ENCODE assay signal across 26 cellular contexts in the genomic region with DNA sequence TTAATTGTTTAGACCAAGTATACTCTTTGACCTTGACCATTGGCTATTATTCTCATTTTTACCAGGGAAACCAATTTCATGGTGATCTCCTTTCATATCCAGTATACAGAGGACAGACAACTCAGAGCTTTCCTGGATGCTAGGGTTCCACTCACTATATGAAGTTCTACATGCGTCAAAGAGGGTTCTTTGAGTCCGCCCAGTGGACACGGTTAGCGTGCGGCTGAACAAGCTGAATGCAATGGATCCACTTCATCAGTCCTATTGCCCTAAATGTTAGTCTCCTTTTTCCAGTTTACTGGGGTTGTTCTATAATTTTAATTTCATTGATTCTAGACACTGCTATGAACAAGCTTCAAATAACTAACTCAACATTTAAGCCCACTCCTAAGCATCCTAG.
"Had no signal": no experiment of that assay in that cellular context is flagged by ENCODE, and none has a peak within 500 bp of the region (broad histone marks: within the 10 kb centered on the region; RNA-seq: fewer than 3 reads in every experiment).

No MANE protein-coding gene starts in this region.

- H3K9me3 ChIP-seq: gastrocnemius medialis, ovary, psoas muscle, spleen, testis, tibial artery, uterus had no signal

- H3K4me3 ChIP-seq: dorsolateral prefrontal cortex, gastrocnemius medialis, lung, ovary, psoas muscle, skin epidermis, spleen, testis, tibial artery, uterus had no signal

- H3K36me3 ChIP-seq: gastrocnemius medialis, ovary, spleen, tibial artery, uterus had no signal

- H3K4me1 ChIP-seq: gastrocnemius medialis, psoas muscle, spleen, testis, tibial artery, uterus had no signal

- H3K27me3 ChIP-seq: gastrocnemius medialis, ovary, spleen, testis, tibial artery, uterus had no signal

- H3K27ac ChIP-seq: dorsolateral prefrontal cortex, epithelial cell of prostate, gastrocnemius medialis, ovary, psoas muscle, skin epidermis, spleen, testis, tibial artery, uterus had no signal

- DNase-seq: dorsolateral prefrontal cortex; effector CD8-positive, alpha-beta T cell; endodermal cell; foreskin fibroblast; gastrocnemius medialis; head of caudate nucleus; kidney; natural killer cell; occipital lobe; ovary; posterior cingulate gyrus; psoas muscle; right cardiac atrium; spleen; stimulated activated CD4-positive, alpha-beta T cell treated with anti-CD3 and anti-CD28 coated beads, Interleukin-4, amount 100 ng/mL, for 4 hours; stimulated activated naive CD8-positive, alpha-beta T cell treated with anti-CD3 and anti-CD28 coated beads, Interleukin-15, Interleukin-2, amounts not matched to agents 100 U/mL and 50 U/mL, for 24 hours; substantia nigra; testis; tibial artery; uterus had no signal

- ATAC-seq: esophagus mucosa; gastrocnemius medialis; left lobe of liver; natural killer cell; psoas muscle; right cardiac atrium; stimulated activated memory B cell treated with anti-CD40 and anti-IgM and Interleukin-4, amounts not matched to agents 10 μg/mL and 1 μg/mL and 100 μg/mL, for 72 hours; stimulated activated naive CD8-positive, alpha-beta T cell treated with anti-CD3 and anti-CD28 coated beads, Interleukin-15, Interleukin-2, amounts not matched to agents 100 U/mL and 50 U/mL, for 24 hours had no signal
